In the genomic region with DNA sequence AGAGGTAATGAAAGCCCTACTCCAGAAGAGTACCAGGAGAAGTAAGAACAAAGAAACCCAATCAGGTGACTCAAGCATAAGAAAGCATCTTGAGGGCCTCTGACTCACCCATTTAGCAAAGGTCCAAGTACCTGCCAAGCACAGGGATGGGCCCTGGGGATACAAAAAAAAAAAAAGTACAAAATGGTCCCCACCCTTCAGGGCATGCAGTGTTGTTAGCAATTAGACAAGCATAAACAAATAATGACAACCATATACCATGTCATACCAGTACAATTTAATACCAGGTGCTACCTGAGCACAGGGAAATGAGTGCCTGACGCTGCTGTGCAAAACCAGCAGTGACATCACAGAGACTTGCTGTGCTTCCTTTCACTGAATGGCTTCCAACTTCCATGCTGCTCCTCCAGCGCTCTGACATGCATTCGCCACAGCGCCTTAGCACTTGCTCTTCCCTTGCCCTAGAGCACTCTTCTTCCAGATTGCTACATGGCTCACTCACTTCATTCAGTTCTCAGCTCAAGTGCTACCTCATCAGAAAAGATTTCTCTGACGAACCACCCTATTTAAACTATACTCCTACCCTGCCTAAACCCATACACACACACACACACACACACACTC, we compare ENCODE assay signal across 23 cellular contexts. TPM values are rescaled to one million over a fixed set of nuclear protein-coding genes. Genes with fewer than 3 reads are reported as not detected.
DNase-seq lines count a peak whose midpoint lies in the region; ATAC-seq and TF ChIP-seq lines count a peak whose summit lies in the region.
"Had no signal": no experiment of that assay in that cellular context is flagged by ENCODE, and none has a peak within 500 bp of the region (broad histone marks: within the 10 kb centered on the region; RNA-seq: fewer than 3 reads in every experiment).

No MANE protein-coding gene starts in this region.

- H2AFZ ChIP-seq in mammary epithelial cell (ENCODE audit: low read depth, low read length), result no peak overlapping the region

- ATAC-seq in lung (ENCODE audit: insufficient read depth, low FRiP score) (peak; percentile 58), GM18498 (IDR thresholded peaks at IDR 0.05; ENCODE audit: unreplicated experiment) (no peak), GM19035 (IDR thresholded peaks at IDR 0.05; ENCODE audit: unreplicated experiment) (no peak), left ventricle myocardium superior (no peak)
- ATAC-seq: activated naive CD4-positive, alpha-beta T cell treated with anti-CD3 and anti-CD28 coated beads, Interleukin-2, amount 50 U/mL, for 72 hours; CD8-positive, alpha-beta T cell; stimulated activated naive CD8-positive, alpha-beta T cell treated with anti-CD3 and anti-CD28 coated beads, Interleukin-15, amount 100 ng/mL, for 72 hours; T-cell had no signal

- no peaks in the 10 kb centered on the region for H3K36me3 ChIP-seq in mammary epithelial cell (ENCODE audit: insufficient read depth, low read length)
- H3K36me3 ChIP-seq in lung (ENCODE audit: control insufficient read depth in 2 of 2, insufficient read depth in 2 of 2, low read length in 2 of 2), result no peaks in the 10 kb centered on the region
- H3K36me3 ChIP-seq: ascending aorta, esophagus squamous epithelium, left ventricle myocardium inferior, tibial nerve had no signal

- H3K9ac ChIP-seq in mammary epithelial cell (ENCODE audit: insufficient read depth, low read length), result no peak overlapping the region

- H3K9me3 ChIP-seq in mammary epithelial cell (replicated peaks; ENCODE audit: insufficient read depth, low read length) (no peaks in the 10 kb centered on the region), lung (ENCODE audit: control insufficient read depth in 2 of 2, insufficient read depth in 1 of 2, low read length in 1 of 2) (no peaks in the 10 kb centered on the region)
- H3K9me3 ChIP-seq: ascending aorta, esophagus squamous epithelium, left ventricle myocardium inferior, tibial nerve had no signal

- H3K27me3 ChIP-seq in mammary epithelial cell (ENCODE audit: insufficient read depth, low read length) (no peaks in the 10 kb centered on the region), lung (ENCODE audit: control insufficient read depth, insufficient read depth) (no peaks in the 10 kb centered on the region)
- H3K27me3 ChIP-seq: ascending aorta, tibial nerve had no signal

- TF ChIP-seq CTCF in mammary epithelial cell (conservative IDR thresholded peaks at IDR 0.05 in 1 of 2, IDR thresholded peaks at IDR 0.05 in 1 of 2; ENCODE audit: extremely low read depth in 1 of 2, insufficient read depth in 1 of 2, low read depth in 1 of 2, low read length in 2 of 2) (no peak), lung (IDR thresholded peaks at IDR 0.05; ENCODE audit: control extremely low read depth, extremely low read depth) (no peak)

- H3K4me3 ChIP-seq in mammary epithelial cell (replicated peaks in 1 of 3; ENCODE audit: insufficient read depth in 1 of 3, low read depth in 2 of 3, low read length in 3 of 3) (no peak overlapping the region), lung (no peak overlapping the region)
- H3K4me3 ChIP-seq: ascending aorta, esophagus squamous epithelium, left ventricle myocardium inferior, tibial nerve had no signal

- 83% methylated on average over 5 of the region's 5 CpGs for WGBS in mammary epithelial cell (ENCODE audit: low coverage, missing lambda C conversion rate)
- 86 to 97% methylated on average over 5 of the region's 5 CpGs for WGBS in lung, 2 donors

- CTCF ChIA-PET in mammary epithelial cell (lab: Charles Lee; ENCODE audit: low non-redundant PET), result no interaction called here

- intact Hi-C loops in mammary epithelial cell (cut with micrococcal nuclease) (no loop called here), left ventricle myocardium superior (cut with micrococcal nuclease) (no loop called here)

- H4K20me1 ChIP-seq in mammary epithelial cell (ENCODE audit: insufficient read depth, low read length), result no peaks in the 10 kb centered on the region

- dilution Hi-C loops in mammary epithelial cell (cut with HindIII; ENCODE audit: low sequenced_read_pairs), result no loop called here

- no peaks in the 10 kb centered on the region for H3K79me2 ChIP-seq in mammary epithelial cell (ENCODE audit: insufficient read depth, low read length)

- DNase-seq in ELF-1 (ENCODE audit: low read depth, low spot score) (peak; percentile 15), NCI-H1436 (lab: John Stamatoyannopoulos, UW) (peak; percentile 44), mammary epithelial cell (peak; percentile 89), lung (ENCODE audit: low spot score) (no peak), left ventricle myocardium superior (no peak)
- DNase-seq in effector CD4-positive, alpha-beta T cell, result no peak
- DNase-seq: activated CD4-positive, alpha-beta T cell treated with anti-CD3 and anti-CD28 coated beads for 4 hours; CD8-positive, alpha-beta T cell; esophagus squamous epithelium; glutamatergic neuron; left ventricle myocardium inferior; NCI-H1417 treated with DMSO at 0.1 percent for 48 hours; NCI-H2171 treated with DMSO at 0.1 percent for 48 hours; NCI-H526 treated with DMSO at 0.1 percent for 48 hours; Right ventricle myocardium superior; stimulated activated CD4-positive, alpha-beta T cell treated with anti-CD3 and anti-CD28 coated beads, Interleukin-4, amount 100 ng/mL, for 4 hours; stimulated activated naive CD8-positive, alpha-beta T cell treated with anti-CD3 and anti-CD28 coated beads, Interleukin-15, amount 100 ng/mL, for 72 hours; T-cell had no signal

- H3K4me2 ChIP-seq in mammary epithelial cell (ENCODE audit: insufficient read depth, low read depth, low read length), result no peak overlapping the region

- H3K4me1 ChIP-seq in mammary epithelial cell (ENCODE audit: insufficient read depth, low read length), result peaks cover 19% of the 10 kb centered on the region
- peaks cover 0 to 2% of the 10 kb centered on the region in 2 donors for H3K4me1 ChIP-seq in lung (ENCODE audit: control insufficient read depth in 2 of 2, insufficient read depth in 2 of 2, low read length in 2 of 2)
- H3K4me1 ChIP-seq: left ventricle myocardium inferior had no signal

- H3K27ac ChIP-seq in mammary epithelial cell (ENCODE audit: insufficient read depth, low read depth, low read length), result peak overlapping the region; percentile 28
- no peak overlapping the region for H3K27ac ChIP-seq in lung (ENCODE audit: low read depth in 1 of 2, low read length in 1 of 2)
- H3K27ac ChIP-seq: ascending aorta, esophagus squamous epithelium, left ventricle myocardium inferior, tibial nerve had no signal

- no TSS peak for BruUV-seq in mammary epithelial cell (replicated peaks; lab: Mats Ljungman, UMichigan)

- in situ Hi-C loops in mammary epithelial cell (cut with MboI; ENCODE audit: low sequenced_read_pairs in 2 of 2), result no loop called here

RNA-seq across cellular contexts. Expression of a gene that starts 12.7 kb away (rescaled TPM):
- 10 to 100 TPM; 28.9 to 51.7 TPM for total RNA-seq in mammary epithelial cell
- 35.2 TPM for polyA plus RNA-seq in mammary epithelial cell
- 36.3 TPM for polyA minus RNA-seq in mammary epithelial cell
- total RNA-seq in lung, result 100 to 1,000 TPM in 1 of 2 donors, 10 to 100 TPM in 1; 64.4 to 153 TPM
- polyA plus RNA-seq in lung, result 10 to 100 TPM; 30.1 to 33.4 TPM
- total RNA-seq in left ventricle myocardium superior, result 20.7 TPM

Comparison
In these comparisons a context has a peak if more than half of its experiments do, and no peak if none do; other contexts are left out.
1. DNase-seq: peak in ELF-1 (single experiment), NCI-H1436 (single experiment) and mammary epithelial cell (single experiment); none in lung (single experiment), effector CD4-positive, alpha-beta T cell (single experiment) and left ventricle myocardium superior (single experiment).